ENCODE assay signal across 13 cellular contexts in genomic region chr1:119636500-119637089, GRCh38. TPM values are rescaled to one million over a fixed set of nuclear protein-coding genes. Genes with fewer than 3 reads are reported as not detected.
"Had no signal": no experiment of that assay in that cellular context is flagged by ENCODE, and none has a peak within 500 bp of the region (broad histone marks: within the 10 kb centered on the region; RNA-seq: fewer than 3 reads in every experiment).

No MANE protein-coding gene starts in this region.

- H3K9me3 Mint-ChIP-seq: activated B cell treated with CpG ODN at 0.5 μM for 24 hours; activated naive CD4-positive, alpha-beta T cell treated with anti-CD3 and anti-CD28 coated beads, Interleukin-2, amount 50 U/mL, for 24 hours; naive thymus-derived CD4-positive, alpha-beta T cell; stimulated activated effector memory CD8-positive, alpha-beta T cell treated with anti-CD3 and anti-CD28 coated beads, Interleukin-12 subunit alpha, Interleukin-12 subunit beta, amount 100 ng/mL, for 72 hours had no signal

- H3K27ac ChIP-seq: tibial nerve had no signal

- DNase-seq: activated B cell treated with CpG ODN at 0.5 μM for 24 hours; activated CD4-positive, alpha-beta T cell treated with anti-CD3 and anti-CD28 coated beads, Interleukin-2, amount 50 U/mL, for 1 hour; activated T-cell treated with anti-CD3 and anti-CD28 coated beads for 4 hours; amygdala; head of caudate nucleus; islet precursor cell; mammary epithelial cell; naive thymus-derived CD4-positive, alpha-beta T cell; small intestine had no signal

- H3K4me3 Mint-ChIP-seq: activated B cell treated with CpG ODN at 0.5 μM for 24 hours; activated naive CD4-positive, alpha-beta T cell treated with anti-CD3 and anti-CD28 coated beads, Interleukin-2, amount 50 U/mL, for 24 hours; naive thymus-derived CD4-positive, alpha-beta T cell; stimulated activated effector memory CD8-positive, alpha-beta T cell treated with anti-CD3 and anti-CD28 coated beads, Interleukin-12 subunit alpha, Interleukin-12 subunit beta, amount 100 ng/mL, for 72 hours had no signal

- H3K9me3 ChIP-seq: esophagus muscularis mucosa, tibial nerve had no signal

- H3K4me1 Mint-ChIP-seq: activated B cell treated with CpG ODN at 0.5 μM for 24 hours; activated naive CD4-positive, alpha-beta T cell treated with anti-CD3 and anti-CD28 coated beads, Interleukin-2, amount 50 U/mL, for 24 hours; stimulated activated effector memory CD8-positive, alpha-beta T cell treated with anti-CD3 and anti-CD28 coated beads, Interleukin-12 subunit alpha, Interleukin-12 subunit beta, amount 100 ng/mL, for 72 hours had no signal

- H3K4me3 ChIP-seq: esophagus muscularis mucosa, tibial nerve had no signal

- H3K36me3 ChIP-seq: esophagus muscularis mucosa, tibial nerve had no signal

- H3K27ac Mint-ChIP-seq: activated B cell treated with CpG ODN at 0.5 μM for 24 hours; activated naive CD4-positive, alpha-beta T cell treated with anti-CD3 and anti-CD28 coated beads, Interleukin-2, amount 50 U/mL, for 24 hours; naive thymus-derived CD4-positive, alpha-beta T cell; stimulated activated effector memory CD8-positive, alpha-beta T cell treated with anti-CD3 and anti-CD28 coated beads, Interleukin-12 subunit alpha, Interleukin-12 subunit beta, amount 100 ng/mL, for 72 hours had no signal

- ATAC-seq: naive thymus-derived CD4-positive, alpha-beta T cell; stimulated activated effector memory CD8-positive, alpha-beta T cell treated with anti-CD3 and anti-CD28 coated beads, Interleukin-12 subunit alpha, Interleukin-12 subunit beta, amount 100 ng/mL, for 72 hours had no signal

- H3K27me3 ChIP-seq: esophagus muscularis mucosa, tibial nerve had no signal

- H3K36me3 Mint-ChIP-seq: activated naive CD4-positive, alpha-beta T cell treated with anti-CD3 and anti-CD28 coated beads, Interleukin-2, amount 50 U/mL, for 24 hours; naive thymus-derived CD4-positive, alpha-beta T cell; stimulated activated effector memory CD8-positive, alpha-beta T cell treated with anti-CD3 and anti-CD28 coated beads, Interleukin-12 subunit alpha, Interleukin-12 subunit beta, amount 100 ng/mL, for 72 hours had no signal

RNA-seq across cellular contexts. Expression of gene ZNF697, which starts 11.5 kb away (rescaled TPM):
- polyA plus RNA-seq: naive thymus-derived CD4-positive, alpha-beta T cell had no signal
